In genomic region chr9:137488330-137488653, GRCh38 we compare ENCODE assay signal across 14 cellular contexts. TPM values are rescaled to one million over a fixed set of nuclear protein-coding genes. Genes with fewer than 3 reads are reported as not detected.
A peak's percentile ranks its signal among the peaks of the same experiment; 100 is the strongest.
DNase-seq lines count a peak whose midpoint lies in the region; ATAC-seq and TF ChIP-seq lines count a peak whose summit lies in the region.
"Had no signal": no experiment of that assay in that cellular context is flagged by ENCODE, and none has a peak within 500 bp of the region (broad histone marks: within the 10 kb centered on the region; RNA-seq: fewer than 3 reads in every experiment).

No MANE protein-coding gene starts in this region.

- in situ Hi-C loops in G401 (cut with HindIII; ENCODE audit: low sequenced_read_pairs): no loop called here

- peaks cover 2% of the 10 kb centered on the region for H3K4me1 Mint-ChIP-seq in activated CD8-positive, alpha-beta T cell treated with anti-CD3 and anti-CD28 coated beads for 36 hours (ENCODE audit: low read depth)

- H3K9me3 Mint-ChIP-seq in activated CD8-positive, alpha-beta T cell treated with anti-CD3 and anti-CD28 coated beads for 36 hours: no peaks in the 10 kb centered on the region

- TF ChIP-seq CTCF in activated CD8-positive, alpha-beta T cell treated with anti-CD3 and anti-CD28 coated beads for 36 hours (IDR thresholded peaks at IDR 0.05): no peak

- H3K36me3 Mint-ChIP-seq in activated CD8-positive, alpha-beta T cell treated with anti-CD3 and anti-CD28 coated beads for 36 hours (ENCODE audit: low read depth): no peaks in the 10 kb centered on the region

- POLR2A ChIA-PET in activated CD8-positive, alpha-beta T cell treated with anti-CD3 and anti-CD28 coated beads for 36 hours (lab: Charles Lee): no interaction called here

- H3K4me3 Mint-ChIP-seq in activated CD8-positive, alpha-beta T cell treated with anti-CD3 and anti-CD28 coated beads for 36 hours: no peak overlapping the region
- H3K4me3 Mint-ChIP-seq: naive B cell had no signal

- CTCF ChIA-PET in activated CD8-positive, alpha-beta T cell treated with anti-CD3 and anti-CD28 coated beads for 36 hours (lab: Charles Lee): no interaction called here

- no peak for ATAC-seq in activated CD8-positive, alpha-beta T cell treated with anti-CD3 and anti-CD28 coated beads for 36 hours

- H3K27me3 Mint-ChIP-seq in activated CD8-positive, alpha-beta T cell treated with anti-CD3 and anti-CD28 coated beads for 36 hours: no peaks in the 10 kb centered on the region
- H3K27me3 Mint-ChIP-seq: naive B cell had no signal

- H3K27ac Mint-ChIP-seq in activated CD8-positive, alpha-beta T cell treated with anti-CD3 and anti-CD28 coated beads for 36 hours: no peak overlapping the region
- H3K27ac Mint-ChIP-seq: naive B cell had no signal

- intact Hi-C loops in activated CD8-positive, alpha-beta T cell treated with anti-CD3 and anti-CD28 coated beads for 36 hours (cut with micrococcal nuclease): no loop called here

- DNase-seq in 8988T: peak; percentile 14
- DNase-seq in G401 (ENCODE audit: low spot score): peak; percentile 92
- peak; percentile 71 for DNase-seq in NCI-H510A (lab: John Stamatoyannopoulos, UW)
- peak; percentile 74 to 79 for DNase-seq in cerebellar nuclear complex (lab: John Stamatoyannopoulos, UW)
- no peak for DNase-seq in globus pallidus (ENCODE audit: low spot score)
- DNase-seq in activated CD4-positive, alpha-beta T cell treated with anti-CD3 and anti-CD28 coated beads for 4 hours: no peak
- DNase-seq in activated gamma-delta T cell (lab: John Stamatoyannopoulos, UW): no peak
- DNase-seq in activated CD8-positive, alpha-beta T cell treated with anti-CD3 and anti-CD28 coated beads for 36 hours: no peak
- DNase-seq: activated CD4-positive, CD25-positive, alpha-beta regulatory T cell; left ventricle myocardium inferior; MM.1S; naive B cell had no signal

RNA-seq across cellular contexts. Expression of gene NSMF, which starts 29.2 kb away (rescaled TPM):
- total RNA-seq in G401 (2014; rRNA removed; shearing (Covaris generic)): 76.9 and 96.6 TPM in 2 replicates
- 100 to 1,000 TPM; 112 to 116 TPM for total RNA-seq in activated CD8-positive, alpha-beta T cell treated with anti-CD3 and anti-CD28 coated beads for 36 hours

RNA-seq across cellular contexts. Expression of gene ENTPD8, which starts 47.1 kb away (rescaled TPM):
- 1.6 and 1.9 TPM in 2 replicates for total RNA-seq in G401 (2014; rRNA removed; shearing (Covaris generic))
- total RNA-seq in activated CD8-positive, alpha-beta T cell treated with anti-CD3 and anti-CD28 coated beads for 36 hours: not detected
- total RNA-seq: Daoy, left ventricle myocardium inferior, temporal lobe had no signal

Comparison
In these comparisons a context has a peak if more than half of its experiments do, and no peak if none do; other contexts are left out.
1. DNase-seq: peak in 8988T (single experiment), G401 (single experiment), NCI-H510A (single experiment) and cerebellar nuclear complex (2 of 2); none in globus pallidus (single experiment), activated CD4-positive, alpha-beta T cell treated with anti-CD3 and anti-CD28 coated beads for 4 hours (0 of 2), activated gamma-delta T cell (single experiment) and activated CD8-positive, alpha-beta T cell treated with anti-CD3 and anti-CD28 coated beads for 36 hours (single experiment).